1 cellular context compared by ENCODE assay signal in genomic region chrX:119935215-119935893, GRCh38.
TF ChIP-seq lines count a peak whose summit lies in the region.

No MANE protein-coding gene starts in this region.

TF ChIP-seq in K562, 482 proteins besides CTCF, POLR2A, EP300 and RAD21 (continued from another document):
- TF ChIP-seq RAD51 (IDR thresholded peaks at IDR 0.05; ENCODE audit: borderline replicate concordance, low read depth) (no peak), ZNF408 (CRISPR knock-in tag; IDR thresholded peaks at IDR 0.05; ENCODE audit: low read depth) (no peak)
